28 cellular contexts compared by ENCODE assay signal in the genomic region with DNA sequence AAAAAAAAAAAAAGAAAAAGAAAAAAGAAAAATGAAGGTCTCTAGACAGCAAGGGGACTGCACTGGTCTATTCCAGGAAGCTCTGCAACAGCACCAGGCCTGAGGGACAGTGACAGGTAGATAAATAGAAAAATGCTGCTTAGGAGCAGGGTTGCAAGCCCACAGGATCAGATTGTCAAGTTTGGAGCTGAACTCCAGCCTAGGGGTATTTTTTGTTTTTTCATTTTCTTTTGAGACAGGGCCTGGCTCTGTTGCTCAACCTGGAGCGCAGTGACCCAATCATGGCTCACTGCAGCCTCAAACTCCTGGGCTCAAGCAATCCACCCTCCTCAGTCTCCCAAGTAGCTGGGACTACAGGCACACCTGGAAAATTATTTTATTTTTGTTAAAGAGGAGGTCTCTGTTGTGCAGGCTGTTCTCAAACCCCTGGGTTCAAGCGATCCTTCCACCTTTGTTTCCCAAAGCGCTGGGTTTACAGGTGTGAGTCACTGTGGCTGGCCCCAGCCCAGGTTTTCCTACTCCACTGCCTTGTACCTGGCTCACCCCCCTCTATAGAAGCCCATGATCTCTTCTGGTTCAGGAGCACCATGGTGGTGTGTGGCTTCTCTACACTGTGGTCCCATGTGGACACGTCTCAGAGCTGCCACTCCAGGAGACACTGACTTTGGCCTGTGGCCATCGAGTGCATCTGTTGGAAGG. TPM values are rescaled to one million over a fixed set of nuclear protein-coding genes. Genes with fewer than 3 reads are reported as not detected.
"Had no signal": no experiment of that assay in that cellular context is flagged by ENCODE, and none has a peak within 500 bp of the region (broad histone marks: within the 10 kb centered on the region; RNA-seq: fewer than 3 reads in every experiment).

No MANE protein-coding gene starts in this region.

- H3K4me2 ChIP-seq: smooth muscle cell had no signal

- H3K4me3 ChIP-seq: ascending aorta, esophagus muscularis mucosa, ovary, psoas muscle, smooth muscle cell, suprapubic skin, tibial artery, uterus had no signal

- H3K36me3 Mint-ChIP-seq: activated CD4-positive, alpha-beta memory T cell treated with anti-CD3 and anti-CD28 coated beads for 36 hours; activated naive CD4-positive, alpha-beta T cell treated with anti-CD3 and anti-CD28 coated beads, Interleukin-2, amount 10 ng/mL, durations not matched to agents 7 days and 5 days; activated naive CD8-positive, alpha-beta T cell treated with anti-CD3 and anti-CD28 coated beads, Interleukin-2, amount 10 ng/mL, durations not matched to agents 7 days and 5 days; brain; mesothelial cell of epicardium; naive B cell had no signal

- H3K36me3 ChIP-seq: ascending aorta, esophagus muscularis mucosa, ovary, suprapubic skin, tibial artery, uterus had no signal

- H3K4me1 ChIP-seq: ascending aorta, esophagus muscularis mucosa, psoas muscle, suprapubic skin, tibial artery, uterus had no signal

- DNase-seq: activated CD4-positive, alpha-beta memory T cell treated with anti-CD3 and anti-CD28 coated beads for 36 hours; activated CD4-positive, alpha-beta T cell treated with anti-CD3 and anti-CD28 coated beads, Interleukin-2, amount 10 ng/mL, durations not matched to agents 24 days and 14 days; activated CD4-positive, CD25-positive, alpha-beta regulatory T cell treated with anti-CD3 and anti-CD28 coated beads, Interleukin-2, amount 50 U/mL, for 72 hours; activated gamma-delta T cell; activated naive CD4-positive, alpha-beta T cell treated with anti-CD3 and anti-CD28 coated beads, Interleukin-2, amount 10 ng/mL, durations not matched to agents 7 days and 5 days; activated naive CD8-positive, alpha-beta T cell treated with anti-CD3 and anti-CD28 coated beads, Interleukin-2, amount 10 ng/mL, durations not matched to agents 7 days and 5 days; caudate nucleus; endodermal cell; left cardiac atrium; left ventricle myocardium superior; mammary epithelial cell; naive B cell; psoas muscle; stimulated activated CD4-positive, alpha-beta T cell treated with anti-CD3 and anti-CD28 coated beads, Interleukin-15, amount 100 ng/mL, for 24 hours; stimulated activated CD4-positive, alpha-beta T cell treated with anti-CD3 and anti-CD28 coated beads, Interleukin-2, amount 100 ng/mL, for 24 hours; stimulated activated naive CD4-positive, alpha-beta T cell; T-helper 2 cell; tibial artery; uterus had no signal

- ATAC-seq: left cardiac atrium, left ventricle myocardium superior, psoas muscle had no signal

- H3K27me3 ChIP-seq: ascending aorta, ovary, suprapubic skin, tibial artery, uterus had no signal

- H3K9me3 ChIP-seq: ascending aorta, esophagus muscularis mucosa, ovary, psoas muscle, suprapubic skin, tibial artery, uterus had no signal

- H3K4me3 Mint-ChIP-seq: activated CD4-positive, alpha-beta memory T cell treated with anti-CD3 and anti-CD28 coated beads for 36 hours; activated CD4-positive, alpha-beta T cell treated with anti-CD3 and anti-CD28 coated beads, Interleukin-2, amount 10 ng/mL, durations not matched to agents 24 days and 14 days; activated naive CD4-positive, alpha-beta T cell treated with anti-CD3 and anti-CD28 coated beads, Interleukin-2, amount 10 ng/mL, durations not matched to agents 7 days and 5 days; activated naive CD8-positive, alpha-beta T cell treated with anti-CD3 and anti-CD28 coated beads, Interleukin-2, amount 10 ng/mL, durations not matched to agents 7 days and 5 days; brain; dendritic cell treated with granulocyte-macrophage colony-stimulating factor and Interleukin-4, amounts not matched to agents 40 ng/mL and 50 ng/mL, for 4 days; endodermal cell; mesothelial cell of epicardium; naive B cell had no signal

- H3K9me3 Mint-ChIP-seq: activated CD4-positive, alpha-beta memory T cell treated with anti-CD3 and anti-CD28 coated beads for 36 hours; activated CD4-positive, alpha-beta T cell treated with anti-CD3 and anti-CD28 coated beads, Interleukin-2, amount 10 ng/mL, durations not matched to agents 24 days and 14 days; activated naive CD4-positive, alpha-beta T cell treated with anti-CD3 and anti-CD28 coated beads, Interleukin-2, amount 10 ng/mL, durations not matched to agents 7 days and 5 days; dendritic cell treated with granulocyte-macrophage colony-stimulating factor and Interleukin-4, amounts not matched to agents 40 ng/mL and 50 ng/mL, for 4 days; endodermal cell; mesothelial cell of epicardium had no signal

- H3K4me1 Mint-ChIP-seq: mesothelial cell of epicardium, naive B cell had no signal

- H3K27ac ChIP-seq: ascending aorta, esophagus muscularis mucosa, ovary, psoas muscle, suprapubic skin, tibial artery, uterus had no signal

- H3K27ac Mint-ChIP-seq: activated CD4-positive, alpha-beta memory T cell treated with anti-CD3 and anti-CD28 coated beads for 36 hours; activated CD4-positive, alpha-beta T cell treated with anti-CD3 and anti-CD28 coated beads, Interleukin-2, amount 10 ng/mL, durations not matched to agents 24 days and 14 days; activated naive CD4-positive, alpha-beta T cell treated with anti-CD3 and anti-CD28 coated beads, Interleukin-2, amount 10 ng/mL, durations not matched to agents 7 days and 5 days; activated naive CD8-positive, alpha-beta T cell treated with anti-CD3 and anti-CD28 coated beads, Interleukin-2, amount 10 ng/mL, durations not matched to agents 7 days and 5 days; brain; dendritic cell treated with granulocyte-macrophage colony-stimulating factor and Interleukin-4, amounts not matched to agents 40 ng/mL and 50 ng/mL, for 4 days; endodermal cell; mesothelial cell of epicardium; naive B cell had no signal

- H3K27me3 Mint-ChIP-seq: activated CD4-positive, alpha-beta memory T cell treated with anti-CD3 and anti-CD28 coated beads for 36 hours; activated CD4-positive, alpha-beta T cell treated with anti-CD3 and anti-CD28 coated beads, Interleukin-2, amount 10 ng/mL, durations not matched to agents 24 days and 14 days; brain; dendritic cell treated with granulocyte-macrophage colony-stimulating factor and Interleukin-4, amounts not matched to agents 40 ng/mL and 50 ng/mL, for 4 days had no signal

RNA-seq across cellular contexts. Expression of a gene that starts 35.3 kb away (rescaled TPM):
- polyA plus RNA-seq: neural cell had no signal
